ENCODE assay signal across 8 cellular contexts in the genomic region with DNA sequence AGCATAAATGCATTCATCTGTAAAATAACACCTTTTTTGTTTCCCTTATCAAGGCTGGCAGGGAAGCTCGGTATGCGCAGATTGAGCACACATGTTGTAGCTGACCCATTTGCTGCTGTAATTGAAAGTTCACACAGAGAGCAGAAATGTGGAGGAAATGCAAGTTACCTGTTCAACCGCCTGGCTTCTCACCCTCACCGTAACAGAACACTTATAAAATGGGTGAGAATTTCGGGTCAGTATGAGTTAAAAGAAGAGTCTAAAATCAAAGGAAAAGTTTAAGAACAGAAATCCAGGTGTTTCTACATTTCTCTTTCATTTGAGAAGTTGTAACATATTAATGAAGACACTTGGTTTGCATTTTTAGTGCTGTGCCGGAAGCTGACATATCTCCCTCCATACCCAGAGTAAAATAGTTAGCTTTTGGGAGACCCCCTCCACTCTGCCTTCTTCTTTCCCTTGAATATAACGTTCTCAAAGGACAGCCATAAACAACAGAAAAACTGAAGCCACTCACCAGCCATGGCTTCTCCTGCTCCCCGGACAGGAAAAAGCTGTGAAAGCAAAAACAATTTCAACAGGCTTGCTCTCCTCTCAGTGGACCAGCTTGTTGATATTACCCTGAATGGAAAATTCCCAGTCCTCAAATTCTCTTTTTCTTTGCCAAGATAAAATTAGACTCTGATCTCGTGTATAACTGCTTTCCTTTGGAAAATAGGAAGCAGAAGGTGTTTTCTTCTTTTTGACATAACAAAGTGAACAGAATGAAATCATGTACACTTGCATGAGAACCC. TPM values are rescaled to one million over a fixed set of nuclear protein-coding genes. Genes with fewer than 3 reads are reported as not detected.
DNase-seq lines count a peak whose midpoint lies in the region; ATAC-seq lines count a peak whose summit lies in the region.

CASP12 (minus strand) TSS at position 570 of the 794 bp plus-strand sequence.

- peak within 1 kb of the TSS; percentile 29 for H3K27ac Mint-ChIP-seq in stimulated activated naive CD8-positive, alpha-beta T cell treated with anti-CD3 and anti-CD28 coated beads, Interleukin-15, Interleukin-2, amounts not matched to agents 100 ng/mL and 50 ng/mL, for 24 hours
- peak within 1 kb of the TSS; percentile 19 for H3K27ac Mint-ChIP-seq in activated naive CD8-positive, alpha-beta T cell treated with anti-CD3 and anti-CD28 coated beads, Interleukin-2, amount 50 U/mL, for 24 hours
- H3K27ac Mint-ChIP-seq in memory B cell: peak within 1 kb of the TSS; percentile 81

- H3K4me3 Mint-ChIP-seq in stimulated activated naive CD8-positive, alpha-beta T cell treated with anti-CD3 and anti-CD28 coated beads, Interleukin-15, Interleukin-2, amounts not matched to agents 100 ng/mL and 50 ng/mL, for 24 hours: peak within 1 kb of the TSS; percentile 45
- peak within 1 kb of the TSS; percentile 57 for H3K4me3 Mint-ChIP-seq in activated naive CD8-positive, alpha-beta T cell treated with anti-CD3 and anti-CD28 coated beads, Interleukin-2, amount 50 U/mL, for 24 hours
- H3K4me3 Mint-ChIP-seq in memory B cell: peak within 1 kb of the TSS; percentile 68

- no peaks in the 10 kb centered on the region for H3K9me3 Mint-ChIP-seq in stimulated activated naive CD8-positive, alpha-beta T cell treated with anti-CD3 and anti-CD28 coated beads, Interleukin-15, Interleukin-2, amounts not matched to agents 100 ng/mL and 50 ng/mL, for 24 hours
- H3K9me3 Mint-ChIP-seq in activated naive CD8-positive, alpha-beta T cell treated with anti-CD3 and anti-CD28 coated beads, Interleukin-2, amount 50 U/mL, for 24 hours: no peaks in the 10 kb centered on the region
- H3K9me3 Mint-ChIP-seq in memory B cell: no peaks in the 10 kb centered on the region

- no peak for DNase-seq in stimulated activated naive CD8-positive, alpha-beta T cell treated with anti-CD3 and anti-CD28 coated beads, Interleukin-15, Interleukin-2, amounts not matched to agents 100 U/mL and 50 U/mL, for 24 hours
- no peak for DNase-seq in activated naive CD8-positive, alpha-beta T cell treated with anti-CD3 and anti-CD28 coated beads, Interleukin-2, amount 50 U/mL, for 24 hours
- DNase-seq in memory B cell (ENCODE audit: low spot score in 2 of 2) (no peak), KG1 (lab: John Stamatoyannopoulos, UW) (no peak), NCI-H1092 (lab: John Stamatoyannopoulos, UW) (no peak), A172 (ENCODE audit: low spot score) (no peak)

- peaks cover 26% of the 10 kb centered on the region for H3K4me1 Mint-ChIP-seq in stimulated activated naive CD8-positive, alpha-beta T cell treated with anti-CD3 and anti-CD28 coated beads, Interleukin-15, Interleukin-2, amounts not matched to agents 100 ng/mL and 50 ng/mL, for 24 hours (ENCODE audit: low read depth)
- peaks cover 21% of the 10 kb centered on the region for H3K4me1 Mint-ChIP-seq in activated naive CD8-positive, alpha-beta T cell treated with anti-CD3 and anti-CD28 coated beads, Interleukin-2, amount 50 U/mL, for 24 hours
- H3K4me1 Mint-ChIP-seq in memory B cell: peaks cover 22% of the 10 kb centered on the region

- no peak for ATAC-seq in stimulated activated naive CD8-positive, alpha-beta T cell treated with anti-CD3 and anti-CD28 coated beads, Interleukin-15, Interleukin-2, amounts not matched to agents 100 U/mL and 50 U/mL, for 24 hours
- no peak for ATAC-seq in activated naive CD8-positive, alpha-beta T cell treated with anti-CD3 and anti-CD28 coated beads, Interleukin-2, amount 50 U/mL, for 24 hours
- peak; percentile 65 for ATAC-seq in memory B cell (ENCODE audit: low read depth)
- ATAC-seq in HG02763 (IDR thresholded peaks at IDR 0.05; ENCODE audit: unreplicated experiment): no peak

- H3K36me3 Mint-ChIP-seq in stimulated activated naive CD8-positive, alpha-beta T cell treated with anti-CD3 and anti-CD28 coated beads, Interleukin-15, Interleukin-2, amounts not matched to agents 100 ng/mL and 50 ng/mL, for 24 hours (ENCODE audit: low read depth): peaks cover 4% of the 10 kb centered on the region
- no peaks in the 10 kb centered on the region for H3K36me3 Mint-ChIP-seq in activated naive CD8-positive, alpha-beta T cell treated with anti-CD3 and anti-CD28 coated beads, Interleukin-2, amount 50 U/mL, for 24 hours (ENCODE audit: low read depth)
- H3K36me3 Mint-ChIP-seq in memory B cell: peaks cover 2% of the 10 kb centered on the region

- H3K27me3 Mint-ChIP-seq in stimulated activated naive CD8-positive, alpha-beta T cell treated with anti-CD3 and anti-CD28 coated beads, Interleukin-15, Interleukin-2, amounts not matched to agents 100 ng/mL and 50 ng/mL, for 24 hours: no peaks in the 10 kb centered on the region
- H3K27me3 Mint-ChIP-seq in activated naive CD8-positive, alpha-beta T cell treated with anti-CD3 and anti-CD28 coated beads, Interleukin-2, amount 50 U/mL, for 24 hours: no peaks in the 10 kb centered on the region
- H3K27me3 Mint-ChIP-seq in memory B cell: no peaks in the 10 kb centered on the region

RNA-seq across cellular contexts. Expression of gene CASP12, which starts in this region (rescaled TPM):
- not detected in 2 replicates for total RNA-seq in A172 (2014; rRNA removed; shearing (Covaris generic))

Comparison
In these comparisons a context has a peak if more than half of its experiments do, and no peak if none do; other contexts are left out.
1. H3K27ac Mint-ChIP-seq: peak in every context shown above with its lines; median percentile 81 in memory B cell; 29 in stimulated activated naive CD8-positive, alpha-beta T cell treated with anti-CD3 and anti-CD28 coated beads, Interleukin-15, Interleukin-2, amounts not matched to agents 100 ng/mL and 50 ng/mL, for 24 hours; 19 in activated naive CD8-positive, alpha-beta T cell treated with anti-CD3 and anti-CD28 coated beads, Interleukin-2, amount 50 U/mL, for 24 hours.